8 cellular contexts compared by ENCODE assay signal in the genomic region with DNA sequence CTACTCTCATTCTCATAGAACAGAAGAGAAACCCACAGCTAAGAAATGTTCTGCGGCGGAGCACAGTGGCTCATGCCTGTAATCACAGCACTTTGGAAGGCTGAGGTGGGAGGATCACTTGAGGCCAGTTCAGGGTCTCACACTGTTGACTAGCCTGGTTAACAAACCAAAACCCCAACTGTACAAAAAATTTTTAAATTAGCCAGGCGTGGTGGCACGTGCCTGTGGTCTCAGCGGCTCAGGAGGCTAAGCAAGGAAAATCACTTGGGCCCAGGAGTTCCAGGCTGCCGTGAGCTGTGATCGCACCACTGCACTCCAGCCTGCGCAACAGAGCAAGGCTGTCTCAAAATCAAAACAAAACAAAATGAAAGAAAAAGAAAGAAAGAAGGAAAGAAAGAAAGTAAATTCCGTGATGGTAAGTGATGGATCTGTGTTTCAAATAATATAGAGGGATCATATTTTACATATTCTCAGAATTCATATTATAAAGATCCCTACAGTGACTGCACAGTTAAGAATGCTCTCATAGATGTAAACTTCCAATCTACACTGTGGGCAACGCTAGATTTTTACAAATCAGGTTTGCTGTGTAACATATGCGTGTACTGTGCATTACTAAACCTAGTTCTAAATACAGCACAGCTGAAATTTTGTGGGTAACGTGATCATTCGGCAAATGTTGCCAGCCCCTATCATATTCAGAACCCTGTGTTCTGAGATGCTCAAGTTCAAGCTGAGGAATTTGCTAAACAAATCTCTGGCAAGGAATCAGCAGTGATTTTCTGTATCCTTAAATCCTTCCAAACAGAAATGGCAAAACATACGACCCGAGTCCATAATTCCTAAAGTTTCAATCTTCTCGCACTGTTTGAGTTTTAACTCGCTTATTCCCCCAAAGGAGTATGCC. TPM values are rescaled to one million over a fixed set of nuclear protein-coding genes. Genes with fewer than 3 reads are reported as not detected.
DNase-seq lines count a peak whose midpoint lies in the region; TF ChIP-seq lines count a peak whose summit lies in the region.

No MANE protein-coding gene starts in this region.

- peak overlapping the region; percentile 81 for H3K27ac ChIP-seq in skeletal muscle tissue (ENCODE audit: low read depth, low read length)

- H3K4me3 Mint-ChIP-seq in activated naive CD4-positive, alpha-beta T cell treated with anti-CD3 and anti-CD28 coated beads, Interleukin-2, amount 10 ng/mL, durations not matched to agents 7 days and 5 days: peak overlapping the region; percentile 79

- H3K4me1 ChIP-seq in skeletal muscle tissue (ENCODE audit: control insufficient read depth in 3 of 3, insufficient read depth in 3 of 3, low read length in 3 of 3): peaks cover 29 to 38% (median 32%) of the 10 kb centered on the region in 3 donors

- H3K27me3 Mint-ChIP-seq in activated naive CD4-positive, alpha-beta T cell treated with anti-CD3 and anti-CD28 coated beads, Interleukin-2, amount 10 ng/mL, durations not matched to agents 7 days and 5 days: peaks cover 23% of the 10 kb centered on the region

- no peak for TF ChIP-seq CTCF in foreskin fibroblast (IDR thresholded peaks at IDR 0.05; ENCODE audit: low read depth, low read length)

- H3K27me3 ChIP-seq in skeletal muscle tissue (ENCODE audit: control insufficient read depth in 3 of 3, insufficient read depth in 3 of 3, low read length in 3 of 3): no peaks in the 10 kb centered on the region

- no peaks in the 10 kb centered on the region for H3K9me3 ChIP-seq in skeletal muscle tissue (ENCODE audit: control insufficient read depth in 3 of 3, low read length in 3 of 3)

- H3K9ac ChIP-seq in skeletal muscle tissue (ENCODE audit: low read depth in 1 of 3, low read length in 3 of 3): peak overlapping the region; percentile 76 to 88 (median 84)

- H3K4me3 ChIP-seq in foreskin fibroblast (ENCODE audit: low read depth in 1 of 2, low read length in 2 of 2) (peak overlapping the region; percentile 45 to 49), skeletal muscle tissue (ENCODE audit: low read length in 3 of 3) (peak overlapping the region; percentile 67 to 74 (median 68))

- CTCF ChIA-PET in activated naive CD4-positive, alpha-beta T cell treated with anti-CD3 and anti-CD28 coated beads, Interleukin-2, amount 10 ng/mL, durations not matched to agents 7 days and 5 days (lab: Charles Lee): interaction anchor here (1.5 kb wide), 1 partner anchor 8 kb away, joined by 4 read pairs; no protein-coding TSS in a partner anchor

- peaks cover 3 to 4% (median 3%) of the 10 kb centered on the region in 3 donors for H3K36me3 ChIP-seq in skeletal muscle tissue (ENCODE audit: control insufficient read depth in 3 of 3, insufficient read depth in 3 of 3, low read length in 3 of 3)

- H3K36me3 Mint-ChIP-seq in activated naive CD4-positive, alpha-beta T cell treated with anti-CD3 and anti-CD28 coated beads, Interleukin-2, amount 10 ng/mL, durations not matched to agents 7 days and 5 days: peaks cover 16% of the 10 kb centered on the region

- peaks cover 49% of the 10 kb centered on the region for H3K4me1 Mint-ChIP-seq in activated naive CD4-positive, alpha-beta T cell treated with anti-CD3 and anti-CD28 coated beads, Interleukin-2, amount 10 ng/mL, durations not matched to agents 7 days and 5 days

- peak overlapping the region; percentile 61 for H3K27ac Mint-ChIP-seq in activated naive CD4-positive, alpha-beta T cell treated with anti-CD3 and anti-CD28 coated beads, Interleukin-2, amount 10 ng/mL, durations not matched to agents 7 days and 5 days

- no peak for DNase-seq in activated naive CD4-positive, alpha-beta T cell treated with anti-CD3 and anti-CD28 coated beads, Interleukin-2, amount 10 ng/mL, durations not matched to agents 7 days and 5 days
- no peak for DNase-seq in activated naive CD4-positive, alpha-beta T cell (lab: John Stamatoyannopoulos, UW)
- DNase-seq in RPMI7951 (ENCODE audit: low read depth): peak; percentile 39
- DNase-seq in foreskin fibroblast: peak; percentile 55 to 73
- no peak for DNase-seq in activated effector memory CD4-positive, alpha-beta T cell treated with Interleukin-2 at 50 U/mL for 16 hours
- no peak for DNase-seq in Ammon's horn (ENCODE audit: low spot score)
- no peak for DNase-seq in activated gamma-delta T cell (lab: John Stamatoyannopoulos, UW)

- H3K9me3 Mint-ChIP-seq in activated naive CD4-positive, alpha-beta T cell treated with anti-CD3 and anti-CD28 coated beads, Interleukin-2, amount 10 ng/mL, durations not matched to agents 7 days and 5 days: no peaks in the 10 kb centered on the region

RNA-seq across cellular contexts. Expression of a gene that starts 1.2 kb away (rescaled TPM):
- 50.6 and 61.8 TPM in 2 replicates for total RNA-seq in RPMI7951 (2014; rRNA removed; shearing (Covaris generic))
- 85.6 TPM for total RNA-seq in skeletal muscle tissue

Comparison
In these comparisons a context has a peak if more than half of its experiments do, and no peak if none do; other contexts are left out.
1. DNase-seq: peak in RPMI7951 (single experiment) and foreskin fibroblast (2 of 2); none in activated naive CD4-positive, alpha-beta T cell treated with anti-CD3 and anti-CD28 coated beads, Interleukin-2, amount 10 ng/mL, durations not matched to agents 7 days and 5 days (single experiment), activated naive CD4-positive, alpha-beta T cell (0 of 4), activated effector memory CD4-positive, alpha-beta T cell treated with Interleukin-2 at 50 U/mL for 16 hours (single experiment), Ammon's horn (single experiment) and activated gamma-delta T cell (single experiment).